26 cellular contexts compared by ENCODE assay signal in genomic region chr18:50159654-50160046, GRCh38. TPM values are rescaled to one million over a fixed set of nuclear protein-coding genes. Genes with fewer than 3 reads are reported as not detected.
DNase-seq lines count a peak whose midpoint lies in the region; ATAC-seq and TF ChIP-seq lines count a peak whose summit lies in the region.
"Had no signal": no experiment of that assay in that cellular context is flagged by ENCODE, and none has a peak within 500 bp of the region (broad histone marks: within the 10 kb centered on the region; RNA-seq: fewer than 3 reads in every experiment).

No MANE protein-coding gene starts in this region.

- H3K9ac ChIP-seq in Karpas-422 (ENCODE audit: low read length), result no peak overlapping the region

- H3K27ac ChIP-seq in PC-9, result peak overlapping the region; percentile 78
- H3K27ac ChIP-seq in Karpas-422 (ENCODE audit: low read length), result no peak overlapping the region
- H3K27ac ChIP-seq: ovary, stomach, upper lobe of right lung had no signal

- peaks cover 33% of the 10 kb centered on the region for H3K4me1 Mint-ChIP-seq in Caco-2 (ENCODE audit: low read depth, unreplicated experiment)
- no peaks in the 10 kb centered on the region for H3K4me1 Mint-ChIP-seq in stimulated activated naive B cell treated with anti-CD40 and anti-IgM and Interleukin-4, amounts not matched to agents 10 μg/mL and 1 μg/mL and 100 μg/mL, for 72 hours
- H3K4me1 Mint-ChIP-seq: activated CD4-positive, alpha-beta memory T cell treated with anti-CD3 and anti-CD28 coated beads, Interleukin-2, amount 10 ng/mL, durations not matched to agents 7 days and 5 days; activated naive CD4-positive, alpha-beta T cell treated with anti-CD3 and anti-CD28 coated beads, Interleukin-2, amount 50 U/mL, for 24 hours; natural killer cell had no signal

- no peak for ATAC-seq in stimulated activated naive B cell treated with anti-CD40 and anti-IgM and Interleukin-4, amounts not matched to agents 10 μg/mL and 1 μg/mL and 100 μg/mL, for 72 hours (replicated peaks)
- ATAC-seq: left ventricle myocardium superior, natural killer cell, sciatic nerve had no signal

- no peaks in the 10 kb centered on the region for H3K9me3 ChIP-seq in Caco-2
- H3K9me3 ChIP-seq in PC-9 (ENCODE audit: insufficient read depth, low read depth), result no peaks in the 10 kb centered on the region; the same call in 1 of the 2 replicates
- no peaks in the 10 kb centered on the region for H3K9me3 ChIP-seq in Karpas-422 (ENCODE audit: low read length)
- H3K9me3 ChIP-seq: HAP-1, ovary, stomach, upper lobe of right lung had no signal

- H3K27ac Mint-ChIP-seq in Caco-2 (ENCODE audit: unreplicated experiment), result peak overlapping the region; percentile 93
- H3K27ac Mint-ChIP-seq in stimulated activated naive B cell treated with anti-CD40 and anti-IgM and Interleukin-4, amounts not matched to agents 10 μg/mL and 1 μg/mL and 100 μg/mL, for 72 hours, result no peak overlapping the region
- H3K27ac Mint-ChIP-seq: activated CD4-positive, alpha-beta memory T cell treated with anti-CD3 and anti-CD28 coated beads, Interleukin-2, amount 10 ng/mL, durations not matched to agents 7 days and 5 days; activated naive CD4-positive, alpha-beta T cell treated with anti-CD3 and anti-CD28 coated beads, Interleukin-2, amount 50 U/mL, for 24 hours; endodermal cell; natural killer cell had no signal

- CTCF ChIA-PET in Caco-2 (lab: Charles Lee), result interaction anchor here (1.4 kb wide), 1 partner anchor 44 kb away, joined by 5 read pairs; no protein-coding TSS in a partner anchor
- CTCF ChIA-PET in PC-9 (lab: Charles Lee), result no interaction called here

- H3K27me3 Mint-ChIP-seq in Caco-2 (ENCODE audit: insufficient read depth, unreplicated experiment), result no peaks in the 10 kb centered on the region
- peaks cover 39 to 40% of the 10 kb centered on the region in 2 donors for H3K27me3 Mint-ChIP-seq in stimulated activated naive B cell treated with anti-CD40 and anti-IgM and Interleukin-4, amounts not matched to agents 10 μg/mL and 1 μg/mL and 100 μg/mL, for 72 hours

- 0 out of 2 replicates have a peak, but pooled peaks cover 3% of the 10 kb centered on the region for H4K20me1 ChIP-seq in PC-9 (ENCODE audit: insufficient read depth)
- no peaks in the 10 kb centered on the region for H4K20me1 ChIP-seq in Karpas-422 (ENCODE audit: insufficient read depth, low read depth, low read length)

- H3K4me3 Mint-ChIP-seq in Caco-2 (ENCODE audit: unreplicated experiment), result peak overlapping the region; percentile 55
- no peak overlapping the region for H3K4me3 Mint-ChIP-seq in stimulated activated naive B cell treated with anti-CD40 and anti-IgM and Interleukin-4, amounts not matched to agents 10 μg/mL and 1 μg/mL and 100 μg/mL, for 72 hours
- H3K4me3 Mint-ChIP-seq: activated CD4-positive, alpha-beta memory T cell treated with anti-CD3 and anti-CD28 coated beads, Interleukin-2, amount 10 ng/mL, durations not matched to agents 7 days and 5 days; activated naive CD4-positive, alpha-beta T cell treated with anti-CD3 and anti-CD28 coated beads, Interleukin-2, amount 50 U/mL, for 24 hours; endodermal cell; natural killer cell had no signal

- H3K4me1 ChIP-seq in Caco-2 (peaks cover 36% of the 10 kb centered on the region), PC-9 (replicated peaks; ENCODE audit: insufficient read depth) (peaks cover 86% of the 10 kb centered on the region), Karpas-422 (ENCODE audit: low read length) (no peaks in the 10 kb centered on the region)
- H3K4me1 ChIP-seq: upper lobe of right lung had no signal

- H3K9me3 Mint-ChIP-seq in Caco-2 (ENCODE audit: unreplicated experiment), result no peaks in the 10 kb centered on the region
- peaks cover 0 to 2% of the 10 kb centered on the region in 2 donors for H3K9me3 Mint-ChIP-seq in stimulated activated naive B cell treated with anti-CD40 and anti-IgM and Interleukin-4, amounts not matched to agents 10 μg/mL and 1 μg/mL and 100 μg/mL, for 72 hours
- H3K9me3 Mint-ChIP-seq: activated CD4-positive, alpha-beta memory T cell treated with anti-CD3 and anti-CD28 coated beads, Interleukin-2, amount 10 ng/mL, durations not matched to agents 7 days and 5 days; activated naive CD4-positive, alpha-beta T cell treated with anti-CD3 and anti-CD28 coated beads, Interleukin-2, amount 50 U/mL, for 24 hours; endodermal cell; natural killer cell had no signal

- H3K27me3 ChIP-seq in Caco-2 (replicated peaks; ENCODE audit: control insufficient read depth, insufficient read depth, low read length) (no peaks in the 10 kb centered on the region), PC-9 (ENCODE audit: insufficient read depth, low read depth) (no peaks in the 10 kb centered on the region), Karpas-422 (ENCODE audit: low read length) (no peaks in the 10 kb centered on the region)
- H3K27me3 ChIP-seq: ovary, upper lobe of right lung had no signal

- no peaks in the 10 kb centered on the region for H3K36me3 Mint-ChIP-seq in Caco-2 (ENCODE audit: insufficient read depth, unreplicated experiment)
- H3K36me3 Mint-ChIP-seq in stimulated activated naive B cell treated with anti-CD40 and anti-IgM and Interleukin-4, amounts not matched to agents 10 μg/mL and 1 μg/mL and 100 μg/mL, for 72 hours, result no peaks in the 10 kb centered on the region
- H3K36me3 Mint-ChIP-seq: activated naive CD4-positive, alpha-beta T cell treated with anti-CD3 and anti-CD28 coated beads, Interleukin-2, amount 50 U/mL, for 24 hours; natural killer cell had no signal

- peaks cover 70% of the 10 kb centered on the region for H3K79me2 ChIP-seq in PC-9 (ENCODE audit: low read depth)
- no peaks in the 10 kb centered on the region for H3K79me2 ChIP-seq in Karpas-422 (ENCODE audit: low read length)

- no peaks in the 10 kb centered on the region for H3K9me2 ChIP-seq in PC-9 (ENCODE audit: insufficient read depth)
- no peaks in the 10 kb centered on the region for H3K9me2 ChIP-seq in Karpas-422 (replicated peaks; ENCODE audit: insufficient read depth, low read length)

- no peaks in the 10 kb centered on the region for H3K36me3 ChIP-seq in Caco-2 (ENCODE audit: control insufficient read depth, insufficient read depth, low read length)
- no peaks in the 10 kb centered on the region for H3K36me3 ChIP-seq in PC-9 (ENCODE audit: low read depth)
- no peaks in the 10 kb centered on the region for H3K36me3 ChIP-seq in Karpas-422 (ENCODE audit: insufficient read depth, low read length)
- H3K36me3 ChIP-seq: HAP-1, ovary, stomach, upper lobe of right lung had no signal

- no peak overlapping the region for H3K4me3 ChIP-seq in Caco-2 (ENCODE audit: low read depth, low read length)
- H3K4me3 ChIP-seq in PC-9, result peak overlapping the region; percentile 5; the same call in 1 of the 2 replicates
- no peak overlapping the region for H3K4me3 ChIP-seq in Karpas-422 (ENCODE audit: low read length)
- H3K4me3 ChIP-seq: HAP-1, ovary, stomach, upper lobe of right lung had no signal

- H2AFZ ChIP-seq in PC-9 (no peak overlapping the region), Karpas-422 (ENCODE audit: low read length) (no peak overlapping the region)

- intact Hi-C loops in Caco-2 (cut with micrococcal nuclease; ENCODE audit: unreplicated experiment), result loop anchor here (2.0 kb wide), 1 partner anchor 45 kb away; no protein-coding TSS in a partner anchor
- intact Hi-C loops in PC-9 (cut with micrococcal nuclease; ENCODE audit: unreplicated experiment), result loop anchor here (1.0 kb wide), 1 partner anchor 34 kb away; no protein-coding TSS in a partner anchor

- TF ChIP-seq CTCF in Caco-2 (IDR thresholded peaks at IDR 0.05; ENCODE audit: insufficient read depth in 1 of 2, low read depth in 1 of 2, low read length in 1 of 2, severe bottlenecking in 1 of 2, unreplicated experiment in 1 of 2) (no peak), PC-9 (conservative IDR thresholded peaks at IDR 0.05) (no peak)

- peaks cover 69% of the 10 kb centered on the region for H3F3A ChIP-seq in PC-9 (ENCODE audit: insufficient read depth, low read depth)

- DNase-seq in Caco-2, result no peak
- no peak for DNase-seq in PC-9
- DNase-seq in left kidney (ENCODE audit: low read depth, low spot score), result peak; percentile 38
- peak; percentile 19 for DNase-seq in retina
- DNase-seq in stimulated activated naive B cell treated with anti-CD40 and anti-IgM and Interleukin-4, amounts not matched to agents 10 μg/mL and 1 μg/mL and 100 μg/mL, for 72 hours, result no peak
- no peak for DNase-seq in Karpas-422
- no peak for DNase-seq in GM03348 (ENCODE audit: low spot score)
- DNase-seq in activated naive CD4-positive, alpha-beta T cell (lab: John Stamatoyannopoulos, UW), result no peak
- DNase-seq: activated CD4-positive, alpha-beta memory T cell treated with anti-CD3 and anti-CD28 coated beads, Interleukin-2, amount 10 ng/mL, durations not matched to agents 7 days and 5 days; activated CD4-positive, CD25-positive, alpha-beta regulatory T cell treated with anti-CD3 and anti-CD28 coated beads, Interleukin-2, amount 50 U/mL, for 72 hours; activated CD8-positive, alpha-beta memory T cell treated with anti-CD3 and anti-CD28 coated beads, Interleukin-2, amount 50 U/mL, for 48 hours; cortex of kidney; DND-41; endodermal cell; left ventricle myocardium superior; midbrain; natural killer cell; NCI-H1930; ovary; RPMI8226; stimulated activated CD4-positive, alpha-beta T cell treated with anti-CD3 and anti-CD28 coated beads, Interleukin-4, amount 100 ng/mL, for 4 hours; stomach; upper lobe of right lung had no signal

- POLR2A ChIA-PET in Caco-2 (lab: Charles Lee) (no interaction called here), PC-9 (lab: Charles Lee; ENCODE audit: unreplicated experiment) (no interaction called here)

- BruUV-seq in Caco-2 (replicated peaks; lab: Mats Ljungman, UMichigan), result no TSS peak
- no TSS peak for BruUV-seq in PC-9 (replicated peaks; lab: Mats Ljungman, UMichigan)

- H3K4me2 ChIP-seq in PC-9 (peak overlapping the region; percentile 72), Karpas-422 (ENCODE audit: low read depth, low read length, poor library complexity, severe bottlenecking) (no peak overlapping the region)

RNA-seq across cellular contexts. Expression of gene MYO5B, which starts 35.3 kb away (rescaled TPM):
- total RNA-seq in Caco-2 (2022), result 28.3 and 28.6 TPM in 2 replicates
- 23.3 and 25.4 TPM in 2 replicates for total RNA-seq in PC-9 (2021)
- 0.97 TPM in 1 of 2 replicates, not detected in the other for total RNA-seq in Karpas-422 (2014; rRNA removed; shearing (Covaris generic); ENCODE audit: low replicate concordance)
- total RNA-seq: activated CD4-positive, alpha-beta memory T cell treated with anti-CD3 and anti-CD28 coated beads, Interleukin-2, amount 10 ng/mL, durations not matched to agents 7 days and 5 days had no signal

Comparison
In these comparisons a context has a peak if more than half of its experiments do, and no peak if none do; other contexts are left out.
1. DNase-seq: peak in left kidney (single experiment) and retina (single experiment); none in Caco-2 (0 of 2), PC-9 (0 of 2), stimulated activated naive B cell treated with anti-CD40 and anti-IgM and Interleukin-4, amounts not matched to agents 10 μg/mL and 1 μg/mL and 100 μg/mL, for 72 hours (single experiment), Karpas-422 (single experiment), GM03348 (single experiment) and activated naive CD4-positive, alpha-beta T cell (0 of 4).
2. RNA of gene MYO5B, which starts 35.3 kb away (total RNA-seq): 28.3 to 28.6 TPM in Caco-2 and 23.3 to 25.4 TPM in PC-9; 0.97 TPM in Karpas-422; every median in the first group is over 10 times any median in the second.